Comparison of ENCODE assay signal across 18 cellular contexts in genomic region chr2:56806924-56807323, GRCh38.
"Had no signal": no experiment of that assay in that cellular context is flagged by ENCODE, and none has a peak within 500 bp of the region (broad histone marks: within the 10 kb centered on the region; RNA-seq: fewer than 3 reads in every experiment).

No MANE protein-coding gene starts in this region.

- H3K36me3 ChIP-seq: esophagus muscularis mucosa, gastroesophageal sphincter, ovary, right atrium auricular region, sigmoid colon, thoracic aorta, transverse colon had no signal

- H3K4me3 ChIP-seq: dorsolateral prefrontal cortex, esophagus muscularis mucosa, gastroesophageal sphincter, ovary, right atrium auricular region, sigmoid colon, skin epidermis, thoracic aorta, transverse colon had no signal

- H3K4me1 ChIP-seq: esophagus muscularis mucosa, gastroesophageal sphincter, right atrium auricular region, sigmoid colon, transverse colon had no signal

- H3K36me3 Mint-ChIP-seq: naive thymus-derived CD8-positive, alpha-beta T cell; stimulated activated naive B cell treated with anti-CD40 and anti-IgM and Interleukin-4, amounts not matched to agents 10 μg/mL and 1 μg/mL and 100 μg/mL, for 72 hours had no signal

- H3K4me1 Mint-ChIP-seq: naive thymus-derived CD8-positive, alpha-beta T cell; stimulated activated naive B cell treated with anti-CD40 and anti-IgM and Interleukin-4, amounts not matched to agents 10 μg/mL and 1 μg/mL and 100 μg/mL, for 72 hours; stimulated activated naive CD8-positive, alpha-beta T cell treated with anti-CD3 and anti-CD28 coated beads, Interleukin-15, amount 100 ng/mL, for 72 hours had no signal

- DNase-seq: cortex of kidney; dorsolateral prefrontal cortex; effector CD8-positive, alpha-beta T cell; naive thymus-derived CD8-positive, alpha-beta T cell; ovary; sigmoid colon; stimulated activated CD4-positive, alpha-beta T cell treated with anti-CD3 and anti-CD28 coated beads, Interleukin-2, amount 100 ng/mL, for 24 hours; stimulated activated CD4-positive, alpha-beta T cell treated with anti-CD3 and anti-CD28 coated beads, Interleukin-4, amount 100 ng/mL, for 4 hours; stimulated activated naive B cell treated with anti-CD40 and anti-IgM and Interleukin-4, amounts not matched to agents 10 μg/mL and 1 μg/mL and 100 μg/mL, for 72 hours; stimulated activated naive CD8-positive, alpha-beta T cell treated with anti-CD3 and anti-CD28 coated beads, Interleukin-15, amount 100 ng/mL, for 72 hours; substantia nigra; transverse colon had no signal

- H3K4me3 Mint-ChIP-seq: naive thymus-derived CD8-positive, alpha-beta T cell; neural crest cell; stimulated activated naive B cell treated with anti-CD40 and anti-IgM and Interleukin-4, amounts not matched to agents 10 μg/mL and 1 μg/mL and 100 μg/mL, for 72 hours; stimulated activated naive CD8-positive, alpha-beta T cell treated with anti-CD3 and anti-CD28 coated beads, Interleukin-15, amount 100 ng/mL, for 72 hours had no signal

- H3K9me3 ChIP-seq: esophagus muscularis mucosa, gastroesophageal sphincter, ovary, right atrium auricular region, sigmoid colon, thoracic aorta, transverse colon had no signal

- ATAC-seq: gastroesophageal sphincter; naive thymus-derived CD8-positive, alpha-beta T cell; stimulated activated naive B cell treated with anti-CD40 and anti-IgM and Interleukin-4, amounts not matched to agents 10 μg/mL and 1 μg/mL and 100 μg/mL, for 72 hours; stimulated activated naive CD8-positive, alpha-beta T cell treated with anti-CD3 and anti-CD28 coated beads, Interleukin-15, amount 100 ng/mL, for 72 hours had no signal

- H3K27ac ChIP-seq: dorsolateral prefrontal cortex, esophagus muscularis mucosa, gastroesophageal sphincter, ovary, right atrium auricular region, sigmoid colon, skin epidermis, thoracic aorta, transverse colon had no signal

- H3K27me3 Mint-ChIP-seq: naive thymus-derived CD8-positive, alpha-beta T cell; stimulated activated naive B cell treated with anti-CD40 and anti-IgM and Interleukin-4, amounts not matched to agents 10 μg/mL and 1 μg/mL and 100 μg/mL, for 72 hours; stimulated activated naive CD8-positive, alpha-beta T cell treated with anti-CD3 and anti-CD28 coated beads, Interleukin-15, amount 100 ng/mL, for 72 hours had no signal

- H3K27me3 ChIP-seq: esophagus muscularis mucosa, gastroesophageal sphincter, ovary, right atrium auricular region, sigmoid colon, transverse colon had no signal

- H3K27ac Mint-ChIP-seq: naive thymus-derived CD8-positive, alpha-beta T cell; stimulated activated naive B cell treated with anti-CD40 and anti-IgM and Interleukin-4, amounts not matched to agents 10 μg/mL and 1 μg/mL and 100 μg/mL, for 72 hours; stimulated activated naive CD8-positive, alpha-beta T cell treated with anti-CD3 and anti-CD28 coated beads, Interleukin-15, amount 100 ng/mL, for 72 hours had no signal
